Comparison of ENCODE assay signal across 8 cellular contexts in the genomic region with DNA sequence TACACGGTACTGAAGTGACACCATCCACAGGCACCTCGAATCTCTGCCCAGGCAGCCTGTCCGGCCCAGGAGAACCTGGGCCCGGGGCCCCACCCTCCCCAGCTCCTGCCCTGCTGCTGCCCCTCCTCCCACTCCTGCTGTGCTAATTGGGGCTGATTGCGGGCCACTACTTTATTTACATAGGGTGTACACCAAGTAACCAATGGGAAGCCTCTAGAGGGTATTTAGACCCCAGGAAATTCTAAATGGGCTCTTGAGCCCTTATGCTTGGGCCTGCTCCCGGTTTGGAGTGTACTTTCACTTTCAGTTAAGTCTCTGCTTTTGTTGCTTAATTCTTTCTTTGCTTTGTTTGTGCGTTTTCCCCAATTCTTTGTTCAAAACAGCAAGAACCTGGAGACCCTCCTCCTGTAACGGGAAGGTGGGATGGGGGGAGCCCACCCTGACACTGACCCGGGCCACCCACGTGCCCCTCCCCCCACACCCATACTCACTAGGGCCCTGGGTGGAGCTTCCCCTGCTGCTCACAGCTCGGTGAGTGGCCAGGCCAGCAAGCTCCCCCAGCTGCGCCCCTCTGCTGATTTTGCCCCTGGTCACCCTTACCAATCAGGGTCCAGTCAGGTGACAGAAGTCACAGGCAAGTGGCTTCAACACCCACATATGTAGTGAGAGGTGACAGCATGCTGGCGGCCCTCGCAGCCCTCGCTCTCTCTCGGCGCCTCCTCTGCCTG.
DNase-seq lines count a peak whose midpoint lies in the region; ATAC-seq lines count a peak whose summit lies in the region.

No MANE protein-coding gene starts in this region.

- H3K27ac ChIP-seq in BLaER1 treated with 17β-estradiol and CSF1 and Interleukin-3, amounts not matched to agents 10 nM and 100 nM: peak overlapping the region; percentile 71 to 84 (median 79)
- H3K27ac ChIP-seq in KOPT-K1 (ENCODE audit: low read depth, low read length, poor library complexity, severe bottlenecking): peak overlapping the region; percentile 81

- H3K4me1 ChIP-seq in BLaER1 treated with 17β-estradiol and CSF1 and Interleukin-3, amounts not matched to agents 10 nM and 100 nM: peaks cover 0 to 16% (median 11%) of the 10 kb centered on the region in 10 experiments; a peak in 12 of 20 replicates

- H3K4me3 Mint-ChIP-seq in activated naive CD8-positive, alpha-beta T cell: peak overlapping the region; percentile 64

- H3K27ac Mint-ChIP-seq in activated naive CD8-positive, alpha-beta T cell: peak overlapping the region; percentile 72

- peaks cover 25% of the 10 kb centered on the region for H3K4me1 Mint-ChIP-seq in activated naive CD8-positive, alpha-beta T cell (ENCODE audit: low read depth)

- H3K4me2 ChIP-seq in BLaER1 treated with 17β-estradiol and CSF1 and Interleukin-3, amounts not matched to agents 10 nM and 100 nM: peak overlapping the region; percentile 31 to 80 (median 64)

- DNase-seq in kidney tubule cell (ENCODE audit: low spot score) (peak; percentile 24), germinal center (ENCODE audit: low spot score) (no peak), NCI-H510A (lab: John Stamatoyannopoulos, UW) (no peak)
- DNase-seq in activated naive CD4-positive, alpha-beta T cell (lab: John Stamatoyannopoulos, UW): no peak

- H4K20me1 ChIP-seq in BLaER1 treated with 17β-estradiol and CSF1 and Interleukin-3, amounts not matched to agents 10 nM and 100 nM: no peaks in the 10 kb centered on the region

- peaks cover 4% of the 10 kb centered on the region for H3K36me3 Mint-ChIP-seq in activated naive CD8-positive, alpha-beta T cell

- no peaks in the 10 kb centered on the region for H3K36me3 ChIP-seq in BLaER1 treated with 17β-estradiol and CSF1 and Interleukin-3, amounts not matched to agents 10 nM and 100 nM
- no peaks in the 10 kb centered on the region for H3K36me3 ChIP-seq in KOPT-K1 (ENCODE audit: insufficient read depth, low read length)

- peaks cover 3% of the 10 kb centered on the region for H3K9me3 Mint-ChIP-seq in activated naive CD8-positive, alpha-beta T cell (ENCODE audit: low read depth)

- H3K27me3 ChIP-seq in BLaER1 treated with 17β-estradiol and CSF1 and Interleukin-3, amounts not matched to agents 10 nM and 100 nM: no peaks in the 10 kb centered on the region

- H3K4me3 ChIP-seq in BLaER1 treated with 17β-estradiol and CSF1 and Interleukin-3, amounts not matched to agents 10 nM and 100 nM: peak overlapping the region in 6 of 10 experiments; percentile 15 to 48 (median 36); a peak in 8 of 20 replicates

- peak overlapping the region; percentile 57 to 79 (median 71) for H3K9ac ChIP-seq in BLaER1 treated with 17β-estradiol and CSF1 and Interleukin-3, amounts not matched to agents 10 nM and 100 nM

- ATAC-seq in HG02840 (IDR thresholded peaks at IDR 0.05; ENCODE audit: low FRiP score, unreplicated experiment): no peak

- no peaks in the 10 kb centered on the region for H3K27me3 Mint-ChIP-seq in activated naive CD8-positive, alpha-beta T cell

- peaks cover 0 to 13% (median 6%) of the 10 kb centered on the region in 11 experiments; a peak in 11 of 22 replicates for H3K9me3 ChIP-seq in BLaER1 treated with 17β-estradiol and CSF1 and Interleukin-3, amounts not matched to agents 10 nM and 100 nM (replicated peaks in 1 of 11)
- no peaks in the 10 kb centered on the region for H3K9me3 ChIP-seq in KOPT-K1 (ENCODE audit: insufficient read depth, low read length, poor library complexity, severe bottlenecking)
